1 cellular context compared by ENCODE assay signal in the genomic region with DNA sequence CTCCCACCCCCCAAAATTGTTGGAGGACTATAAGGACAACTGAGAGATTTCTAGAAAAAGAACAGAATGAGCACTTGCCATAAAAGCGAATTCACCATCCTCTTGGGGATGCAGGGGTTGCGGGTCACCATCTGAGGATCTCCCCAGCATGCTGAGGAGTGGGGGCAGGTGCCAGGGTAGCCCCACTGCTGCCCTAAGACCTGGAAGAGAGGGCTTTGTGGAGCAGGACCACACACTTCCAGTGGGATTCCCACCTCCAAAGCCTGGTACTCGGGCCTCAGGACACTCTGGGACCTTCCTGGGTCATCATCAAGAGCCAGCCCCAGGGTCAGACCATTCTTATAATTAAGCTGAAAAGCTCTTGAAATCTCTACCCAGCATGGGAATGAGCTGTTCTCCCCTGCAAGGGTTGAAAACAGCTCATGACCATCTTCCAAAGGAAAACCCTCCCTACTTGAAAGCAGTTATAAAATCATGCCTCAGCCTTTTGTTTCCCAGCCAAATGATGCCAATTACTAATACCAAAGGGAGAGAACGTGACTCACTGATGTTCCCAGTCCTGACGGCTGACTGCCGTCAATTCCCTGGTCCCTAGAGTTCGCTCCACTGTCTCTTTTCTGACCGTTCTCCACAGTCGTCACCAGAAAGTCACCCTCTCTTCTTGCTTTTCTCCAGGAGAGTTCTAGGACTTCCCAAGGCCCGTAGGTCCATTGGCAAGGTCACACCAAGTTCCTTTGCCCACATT.
TF ChIP-seq lines count a peak whose summit lies in the region.

No MANE protein-coding gene starts in this region.

TF ChIP-seq in IMR-90, 13 proteins besides CTCF, POLR2A, EP300 and RAD21 (continued from another document):
- no peak for TF ChIP-seq ELK1 (IDR thresholded peaks at IDR 0.05; ENCODE audit: borderline replicate concordance, low read depth, low read length)
- no peak for TF ChIP-seq BHLHE40 (IDR thresholded peaks at IDR 0.05; ENCODE audit: low read depth, low read length)
- no peak for TF ChIP-seq MAFK (IDR thresholded peaks at IDR 0.05; ENCODE audit: low read depth, low read length)
- no peak for TF ChIP-seq CEBPB (IDR thresholded peaks at IDR 0.05; ENCODE audit: low read depth, low read length)
- TF ChIP-seq MAZ (IDR thresholded peaks at IDR 0.05; ENCODE audit: borderline replicate concordance, low read depth, low read length), result no peak
- TF ChIP-seq FOS (IDR thresholded peaks at IDR 0.05; ENCODE audit: low read depth, low read length), result no peak
